Comparison of ENCODE assay signal across 13 cellular contexts in the genomic region with DNA sequence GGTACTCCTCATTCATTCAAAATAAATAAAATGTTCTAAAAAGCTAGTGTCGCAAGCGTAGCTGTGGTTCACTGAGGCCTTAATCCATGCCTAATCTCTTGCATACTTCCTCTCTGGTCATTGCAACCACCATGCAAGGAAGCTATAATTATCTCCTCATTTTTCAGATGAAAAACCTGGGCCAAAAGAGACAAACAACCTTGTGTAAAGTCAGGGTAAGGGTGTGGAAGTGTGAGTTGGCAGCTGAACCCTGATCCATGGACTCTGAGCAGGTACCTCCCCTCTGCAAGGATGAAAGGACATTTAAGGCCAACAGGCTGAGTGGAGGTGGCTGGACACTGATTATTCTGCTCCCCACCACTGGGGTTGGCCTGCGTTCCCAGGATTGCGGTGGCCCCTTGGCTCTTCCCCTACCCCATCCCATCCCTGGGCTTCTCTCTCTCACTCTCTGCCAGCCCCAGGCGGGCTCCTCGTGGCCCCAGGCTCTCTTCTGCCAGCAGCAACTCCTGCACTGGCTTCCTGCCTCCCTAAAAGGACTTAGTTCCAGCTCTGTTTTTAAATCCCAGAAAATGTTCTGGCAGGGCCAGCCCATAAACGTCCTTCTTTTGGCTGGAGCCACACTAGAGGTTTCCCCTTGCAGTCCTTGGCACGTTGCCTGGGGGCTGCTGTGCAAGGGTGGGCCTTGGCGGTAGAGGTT.
DNase-seq lines count a peak whose midpoint lies in the region; TF ChIP-seq lines count a peak whose summit lies in the region.
"Had no signal": no experiment of that assay in that cellular context is flagged by ENCODE, and none has a peak within 500 bp of the region (broad histone marks: within the 10 kb centered on the region; RNA-seq: fewer than 3 reads in every experiment).

No MANE protein-coding gene starts in this region.

- POLR2A ChIA-PET in CD4-positive, alpha-beta memory T cell (lab: Charles Lee; ENCODE audit: partially characterized antibody) = no interaction called here
- POLR2A ChIA-PET in GM10248 (lab: Yijun Ruan, JAX) = no interaction called here

- H3K4me3 ChIP-seq in esophagus squamous epithelium (no peak overlapping the region), ovary (no peak overlapping the region)
- H3K4me3 ChIP-seq in CD4-positive, alpha-beta memory T cell (ENCODE audit: low read length in 2 of 2) = no peak overlapping the region

- no peak overlapping the region for H3K27ac Mint-ChIP-seq in CD4-positive, alpha-beta memory T cell

- peak overlapping the region; percentile 20 for H3K27ac ChIP-seq in C4-2B
- H3K27ac ChIP-seq in esophagus squamous epithelium = peak overlapping the region in 3 of 4 donors; percentile 18 to 81 (median 64)
- no peak overlapping the region for H3K27ac ChIP-seq in ovary
- H3K27ac ChIP-seq in CD4-positive, alpha-beta memory T cell (ENCODE audit: low read depth, low read length) = no peak overlapping the region

- DNase-seq in NCI-H69 (lab: John Stamatoyannopoulos, UW) (peak; percentile 41), esophagus squamous epithelium (lab: John Stamatoyannopoulos, UW) (no peak), ovary (peak in 3 of 5 donors; percentile 36 to 69 (median 47)), kidney glomerular epithelial cell (lab: John Stamatoyannopoulos, UW) (no peak), dermis blood vessel endothelial cell (no peak), GM10248 (ENCODE audit: extremely low spot score) (no peak)
- DNase-seq in CD4-positive, alpha-beta memory T cell = no peak
- DNase-seq: foreskin fibroblast, GOT3, IMR-90, SHP77 had no signal

- no peak for TF ChIP-seq POLR2A in esophagus squamous epithelium (IDR thresholded peaks at IDR 0.05)
- TF ChIP-seq POLR2A in ovary (IDR thresholded peaks at IDR 0.05) = no peak

- WGBS in esophagus squamous epithelium, 2 donors = 32 to 54% methylated on average over 7 of the region's 9 CpGs
- WGBS in ovary, 3 donors = 30 to 42% (median 31%) methylated on average over 9 of the region's 9 CpGs

- H3K4me3 Mint-ChIP-seq in CD4-positive, alpha-beta memory T cell = no peak overlapping the region
- H3K4me3 Mint-ChIP-seq: central memory CD8-positive, alpha-beta T cell had no signal

- peaks cover 9 to 19% (median 18%) of the 10 kb centered on the region in 3 donors for H3K4me1 ChIP-seq in esophagus squamous epithelium
- H3K4me1 ChIP-seq in ovary (ENCODE audit: insufficient read depth) = peaks cover 5% of the 10 kb centered on the region
- peaks cover 16% of the 10 kb centered on the region for H3K4me1 ChIP-seq in CD4-positive, alpha-beta memory T cell (ENCODE audit: insufficient read depth, low read length)

- no peaks in the 10 kb centered on the region for H3K27me3 ChIP-seq in esophagus squamous epithelium
- no peaks in the 10 kb centered on the region for H3K27me3 ChIP-seq in ovary
- H3K27me3 ChIP-seq in CD4-positive, alpha-beta memory T cell (ENCODE audit: insufficient read depth, low read length) = no peaks in the 10 kb centered on the region

- peaks cover 2 to 20% (median 6%) of the 10 kb centered on the region in 4 donors for H3K4me1 Mint-ChIP-seq in CD4-positive, alpha-beta memory T cell
- H3K4me1 Mint-ChIP-seq: central memory CD8-positive, alpha-beta T cell had no signal

- intact Hi-C loops in esophagus squamous epithelium (cut with DNase I) (no loop called here), ovary (cut with DNase I) (no loop called here)
- intact Hi-C loops in CD4-positive, alpha-beta memory T cell (cut with micrococcal nuclease) = no loop called here

- CTCF ChIA-PET in CD4-positive, alpha-beta memory T cell (lab: Charles Lee; ENCODE audit: partially characterized antibody) = no interaction called here
- CTCF ChIA-PET in GM10248 (lab: Yijun Ruan, JAX) = no interaction called here

- TF ChIP-seq CTCF in C4-2B (conservative IDR thresholded peaks at IDR 0.05) = no peak
- TF ChIP-seq CTCF in esophagus squamous epithelium (IDR thresholded peaks at IDR 0.05) = no peak
- no peak for TF ChIP-seq CTCF in ovary (IDR thresholded peaks at IDR 0.05)
- no peak for TF ChIP-seq CTCF in GM10248 (IDR thresholded peaks at IDR 0.05; ENCODE audit: control extremely low read depth, extremely low read depth, low read depth, missing control alignments)

- H3K36me3 Mint-ChIP-seq in CD4-positive, alpha-beta memory T cell = no peaks in the 10 kb centered on the region

- no peak for TF ChIP-seq EP300 in ovary (IDR thresholded peaks at IDR 0.05)

- no peaks in the 10 kb centered on the region for H3K9me3 Mint-ChIP-seq in CD4-positive, alpha-beta memory T cell
- H3K9me3 Mint-ChIP-seq: central memory CD8-positive, alpha-beta T cell had no signal

- H3K27me3 Mint-ChIP-seq in CD4-positive, alpha-beta memory T cell = peaks cover 0 to 2% of the 10 kb centered on the region in 2 donors

- H3K36me3 ChIP-seq in esophagus squamous epithelium (no peaks in the 10 kb centered on the region), ovary (no peaks in the 10 kb centered on the region)
- H3K36me3 ChIP-seq in CD4-positive, alpha-beta memory T cell (ENCODE audit: insufficient read depth, low read length) = no peaks in the 10 kb centered on the region

- H3K9me3 ChIP-seq in esophagus squamous epithelium = no peaks in the 10 kb centered on the region
- H3K9me3 ChIP-seq in ovary = no peaks in the 10 kb centered on the region
- H3K9me3 ChIP-seq in CD4-positive, alpha-beta memory T cell (ENCODE audit: control insufficient read depth in 1 of 2, low read length in 2 of 2) = no peaks in the 10 kb centered on the region

Comparison
In these comparisons a context has a peak if more than half of its experiments do, and no peak if none do; other contexts are left out.
1. H3K27ac ChIP-seq: peak in C4-2B (single experiment) and esophagus squamous epithelium (3 of 4); none in ovary (0 of 2) and CD4-positive, alpha-beta memory T cell (single experiment).
2. DNase-seq: peak in NCI-H69 (single experiment) and ovary (3 of 5); none in esophagus squamous epithelium (single experiment), kidney glomerular epithelial cell (single experiment), CD4-positive, alpha-beta memory T cell (0 of 5), dermis blood vessel endothelial cell (single experiment) and GM10248 (single experiment).